In genomic region chr1:200564319-200564718, GRCh38 we compare ENCODE assay signal across 30 cellular contexts. TPM values are rescaled to one million over a fixed set of nuclear protein-coding genes. Genes with fewer than 3 reads are reported as not detected.
"Had no signal": no experiment of that assay in that cellular context is flagged by ENCODE, and none has a peak within 500 bp of the region (broad histone marks: within the 10 kb centered on the region; RNA-seq: fewer than 3 reads in every experiment).

No MANE protein-coding gene starts in this region.

- H3K4me3 Mint-ChIP-seq: activated B cell treated with CpG ODN at 0.5 μM for 24 hours; activated CD4-positive, alpha-beta memory T cell treated with anti-CD3 and anti-CD28 coated beads, Interleukin-2, amount 10 ng/mL, durations not matched to agents 7 days and 5 days; activated CD4-positive, alpha-beta T cell treated with anti-CD3 and anti-CD28 coated beads for 36 hours; activated CD4-positive, alpha-beta T cell treated with anti-CD3 and anti-CD28 coated beads, Interleukin-2, amount 10 ng/mL, durations not matched to agents 7 days and 5 days; activated naive CD4-positive, alpha-beta T cell treated with anti-CD3 and anti-CD28 coated beads, Interleukin-2, amount 10 ng/mL, durations not matched to agents 7 days and 5 days; activated naive CD8-positive, alpha-beta T cell treated with anti-CD3 and anti-CD28 coated beads, Interleukin-2, amount 10 ng/mL, durations not matched to agents 7 days and 5 days; activated T-cell treated with anti-CD3 and anti-CD28 coated beads, Interleukin-2, amount 50 U/mL, for 24 hours; activated T-cell treated with anti-CD3 and anti-CD28 coated beads, Interleukin-2, amount 50 U/mL, for 72 hours; brain; T-helper 17 cell; T-helper 2 cell treated with Interferon-gamma antibody and Interleukin-4, amounts not matched to agents 5 μg/mL and 100 μg/mL, for 36 hours had no signal

- H3K27ac ChIP-seq: ascending aorta, breast epithelium, cardiac muscle cell, colonic mucosa, WERI-Rb-1 had no signal

- H3K27ac Mint-ChIP-seq: activated B cell treated with CpG ODN at 0.5 μM for 24 hours; activated CD4-positive, alpha-beta memory T cell treated with anti-CD3 and anti-CD28 coated beads, Interleukin-2, amount 10 ng/mL, durations not matched to agents 7 days and 5 days; activated CD4-positive, alpha-beta T cell treated with anti-CD3 and anti-CD28 coated beads for 36 hours; activated CD4-positive, alpha-beta T cell treated with anti-CD3 and anti-CD28 coated beads, Interleukin-2, amount 10 ng/mL, durations not matched to agents 7 days and 5 days; activated naive CD4-positive, alpha-beta T cell treated with anti-CD3 and anti-CD28 coated beads, Interleukin-2, amount 10 ng/mL, durations not matched to agents 7 days and 5 days; activated naive CD4-positive, alpha-beta T cell treated with anti-CD3 and anti-CD28 coated beads, Interleukin-2, amount 50 U/mL, for 72 hours; activated naive CD8-positive, alpha-beta T cell treated with anti-CD3 and anti-CD28 coated beads, Interleukin-2, amount 10 ng/mL, durations not matched to agents 7 days and 5 days; activated T-cell treated with anti-CD3 and anti-CD28 coated beads, Interleukin-2, amount 50 U/mL, for 24 hours; activated T-cell treated with anti-CD3 and anti-CD28 coated beads, Interleukin-2, amount 50 U/mL, for 72 hours; T-helper 17 cell; T-helper 2 cell treated with Interferon-gamma antibody and Interleukin-4, amounts not matched to agents 5 μg/mL and 100 μg/mL, for 36 hours had no signal

- H3K4me1 ChIP-seq: ascending aorta, breast epithelium, colonic mucosa had no signal

- H3K4me1 Mint-ChIP-seq: brain had no signal

- H3K36me3 ChIP-seq: ascending aorta, breast epithelium, cardiac muscle cell, colonic mucosa had no signal

- H3K27me3 ChIP-seq: ascending aorta, breast epithelium, cardiac muscle cell, colonic mucosa had no signal

- H3K9me3 Mint-ChIP-seq: activated B cell treated with CpG ODN at 0.5 μM for 24 hours; activated CD4-positive, alpha-beta memory T cell treated with anti-CD3 and anti-CD28 coated beads, Interleukin-2, amount 10 ng/mL, durations not matched to agents 7 days and 5 days; activated CD4-positive, alpha-beta T cell treated with anti-CD3 and anti-CD28 coated beads, Interleukin-2, amount 10 ng/mL, durations not matched to agents 7 days and 5 days; activated naive CD4-positive, alpha-beta T cell treated with anti-CD3 and anti-CD28 coated beads, Interleukin-2, amount 10 ng/mL, durations not matched to agents 7 days and 5 days; activated naive CD4-positive, alpha-beta T cell treated with anti-CD3 and anti-CD28 coated beads, Interleukin-2, amount 50 U/mL, for 72 hours; activated naive CD8-positive, alpha-beta T cell treated with anti-CD3 and anti-CD28 coated beads, Interleukin-2, amount 10 ng/mL, durations not matched to agents 7 days and 5 days; activated T-cell treated with anti-CD3 and anti-CD28 coated beads, Interleukin-2, amount 50 U/mL, for 24 hours; activated T-cell treated with anti-CD3 and anti-CD28 coated beads, Interleukin-2, amount 50 U/mL, for 72 hours; brain; T-helper 2 cell treated with Interferon-gamma antibody and Interleukin-4, amounts not matched to agents 5 μg/mL and 100 μg/mL, for 36 hours had no signal

- H3K4me3 ChIP-seq: ascending aorta, breast epithelium, cardiac muscle cell, colonic mucosa had no signal

- H3K9me3 ChIP-seq: ascending aorta, breast epithelium, colonic mucosa had no signal

- ATAC-seq: activated CD4-positive, alpha-beta T cell treated with anti-CD3 and anti-CD28 coated beads for 36 hours; activated CD4-positive, CD25-positive, alpha-beta regulatory T cell treated with anti-CD3 and anti-CD28 coated beads, Interleukin-2, amount 50 U/mL, for 24 hours; activated naive CD4-positive, alpha-beta T cell treated with anti-CD3 and anti-CD28 coated beads, Interleukin-2, amount 50 U/mL, for 72 hours; activated T-cell treated with anti-CD3 and anti-CD28 coated beads, Interleukin-2, amount 50 U/mL, for 72 hours; esophagus mucosa; T-helper 17 cell had no signal

- DNase-seq: activated B cell treated with CpG ODN at 0.5 μM for 24 hours; activated CD4-positive, alpha-beta memory T cell treated with anti-CD3 and anti-CD28 coated beads, Interleukin-2, amount 10 ng/mL, durations not matched to agents 7 days and 5 days; activated CD4-positive, alpha-beta T cell treated with anti-CD3 and anti-CD28 coated beads for 36 hours; activated CD4-positive, alpha-beta T cell treated with anti-CD3 and anti-CD28 coated beads, Interleukin-2, amount 10 ng/mL, durations not matched to agents 7 days and 5 days; activated CD4-positive, alpha-beta T cell treated with anti-CD3 and anti-CD28 coated beads, Interleukin-2, amount 50 U/mL, for 4 hours; activated CD8-positive, alpha-beta memory T cell treated with anti-CD3 and anti-CD28 coated beads, Interleukin-2, amount 50 U/mL, for 48 hours; activated gamma-delta T cell; activated naive CD4-positive, alpha-beta T cell; activated naive CD4-positive, alpha-beta T cell treated with anti-CD3 and anti-CD28 coated beads, Interleukin-2, amount 10 ng/mL, durations not matched to agents 7 days and 5 days; activated naive CD8-positive, alpha-beta T cell treated with anti-CD3 and anti-CD28 coated beads, Interleukin-2, amount 10 ng/mL, durations not matched to agents 7 days and 5 days; activated T-cell treated with anti-CD3 and anti-CD28 coated beads for 4 hours; activated T-cell treated with anti-CD3 and anti-CD28 coated beads, Interleukin-2, amount 50 U/mL, for 24 hours; activated T-cell treated with anti-CD3 and anti-CD28 coated beads, Interleukin-2, amount 50 U/mL, for 72 hours; central memory CD4-positive, alpha-beta T cell; cerebellar nuclear complex; colonic mucosa; effector CD8-positive, alpha-beta T cell; foreskin fibroblast; T-helper 1 cell; T-helper 17 cell; T1000; WERI-Rb-1 had no signal

- H3K27me3 Mint-ChIP-seq: activated B cell treated with CpG ODN at 0.5 μM for 24 hours; activated CD4-positive, alpha-beta memory T cell treated with anti-CD3 and anti-CD28 coated beads, Interleukin-2, amount 10 ng/mL, durations not matched to agents 7 days and 5 days; activated CD4-positive, alpha-beta T cell treated with anti-CD3 and anti-CD28 coated beads for 36 hours; activated CD4-positive, alpha-beta T cell treated with anti-CD3 and anti-CD28 coated beads, Interleukin-2, amount 10 ng/mL, durations not matched to agents 7 days and 5 days; activated naive CD4-positive, alpha-beta T cell treated with anti-CD3 and anti-CD28 coated beads, Interleukin-2, amount 10 ng/mL, durations not matched to agents 7 days and 5 days; activated naive CD8-positive, alpha-beta T cell treated with anti-CD3 and anti-CD28 coated beads, Interleukin-2, amount 10 ng/mL, durations not matched to agents 7 days and 5 days; activated T-cell treated with anti-CD3 and anti-CD28 coated beads, Interleukin-2, amount 50 U/mL, for 24 hours; brain; T-helper 17 cell had no signal

RNA-seq across cellular contexts. Expression of gene KIF14, which starts 56.2 kb away (rescaled TPM):
- total RNA-seq: ascending aorta had no signal
